In the genomic region with DNA sequence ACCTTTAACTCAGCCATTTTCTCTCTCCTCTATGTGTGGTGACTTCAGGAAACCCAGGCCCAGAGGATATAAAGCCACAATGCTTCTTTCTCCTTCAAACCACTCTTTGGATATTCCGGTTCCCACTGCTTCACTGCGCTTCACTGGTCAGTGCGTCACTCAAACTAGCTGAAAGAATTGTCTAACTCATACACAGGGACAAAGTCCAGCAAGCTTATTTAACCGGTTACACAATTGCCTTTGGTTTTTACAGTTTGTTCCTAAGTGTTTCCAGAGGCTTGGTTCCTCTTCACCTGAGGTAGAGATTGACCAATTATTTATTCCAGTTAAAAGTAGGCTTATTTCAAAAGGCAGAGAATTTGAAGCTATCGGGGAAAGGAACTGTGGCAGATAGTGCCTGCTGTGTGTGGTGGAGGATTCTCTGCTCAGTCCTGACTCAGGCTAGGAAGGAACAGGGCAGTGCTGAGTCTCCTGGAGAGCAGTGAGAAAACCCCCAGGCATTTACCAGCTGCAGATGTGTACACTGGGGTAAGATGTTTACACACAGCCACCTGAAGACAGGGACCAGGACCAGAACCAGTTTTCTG, we compare ENCODE assay signal across 1 cellular context.
A peak's percentile ranks its signal among the peaks of the same experiment; 100 is the strongest.
TF ChIP-seq lines count a peak whose summit lies in the region.

HGD (minus strand) TSS at position 145 of the 587 bp plus-strand sequence; CDS start at position 17, 128 bp downstream.

TF ChIP-seq in HepG2, 621 proteins besides CTCF, POLR2A, EP300 and RAD21 (continued from another document and continues in another):
- TF ChIP-seq AHDC1 (CRISPR knock-in tag; IDR thresholded peaks at IDR 0.05; ENCODE audit: borderline replicate concordance) (peak; percentile 85), ZC3H4 (CRISPR knock-in tag; IDR thresholded peaks at IDR 0.05; ENCODE audit: borderline replicate concordance) (no peak), KMT2B (CRISPR knock-in tag; IDR thresholded peaks at IDR 0.05) (peak; percentile 29; the same call in 1 of the 2 replicates), ZNF44 (CRISPR knock-in tag; IDR thresholded peaks at IDR 0.05) (no peak), BRF2 (CRISPR knock-in tag; IDR thresholded peaks at IDR 0.05) (0 out of 2 replicates have a peak, but pooled peaks have one; percentile 18), ZNF124 (CRISPR knock-in tag; IDR thresholded peaks at IDR 0.05) (peak; percentile 65; the same call in 1 of the 2 replicates), ARNT (IDR thresholded peaks at IDR 0.05) (no peak), NCOA2 (CRISPR knock-in tag; IDR thresholded peaks at IDR 0.05) (peak; percentile 85), NKX3-1 (CRISPR knock-in tag; IDR thresholded peaks at IDR 0.05) (no peak), ZEB1 (IDR thresholded peaks at IDR 0.05; ENCODE audit: insufficient replicate concordance, low read depth) (peak; percentile 22), HNF4A (CRISPR knock-in tag; IDR thresholded peaks at IDR 0.05) (peak; percentile 99), KLF15 (CRISPR knock-in tag; IDR thresholded peaks at IDR 0.05; ENCODE audit: borderline replicate concordance) (no peak), ATF7-NPFF (CRISPR knock-in tag; IDR thresholded peaks at IDR 0.05; ENCODE audit: low read depth) (no peak), BRCA1 (CRISPR knock-in tag; IDR thresholded peaks at IDR 0.05) (no peak), SAP130 (CRISPR knock-in tag; IDR thresholded peaks at IDR 0.05; ENCODE audit: low read depth) (peak; percentile 97), PRMT3 (CRISPR knock-in tag; IDR thresholded peaks at IDR 0.05; ENCODE audit: borderline replicate concordance, low read depth) (no peak; the same call in 1 of the 2 replicates), ZNF577 (CRISPR knock-in tag; IDR thresholded peaks at IDR 0.05; ENCODE audit: borderline replicate concordance, low read depth) (no peak), ADNP (CRISPR knock-in tag; IDR thresholded peaks at IDR 0.05) (no peak), THYN1 (CRISPR knock-in tag; IDR thresholded peaks at IDR 0.05; ENCODE audit: borderline replicate concordance, low read depth) (0 out of 2 replicates have a peak, but pooled peaks have one; percentile 12), ARID4A (CRISPR knock-in tag; IDR thresholded peaks at IDR 0.05; ENCODE audit: borderline replicate concordance) (peak; percentile 55; the same call in 1 of the 2 replicates), KLF9 (CRISPR knock-in tag; IDR thresholded peaks at IDR 0.05; ENCODE audit: low read depth) (peak; percentile 35; the same call in 1 of the 2 replicates), ZBTB14 (CRISPR knock-in tag; IDR thresholded peaks at IDR 0.05) (no peak), IRF9 (CRISPR knock-in tag; IDR thresholded peaks at IDR 0.05; ENCODE audit: borderline replicate concordance) (no peak), HNRNPL (IDR thresholded peaks at IDR 0.05; ENCODE audit: low read depth, low read length) (no peak), ZNF781 (CRISPR knock-in tag; IDR thresholded peaks at IDR 0.05; ENCODE audit: borderline replicate concordance, not compliant biosample characterization) (no peak), TBP (CRISPR knock-in tag; IDR thresholded peaks at IDR 0.05) (no peak)
- TF ChIP-seq, protein P1, sequence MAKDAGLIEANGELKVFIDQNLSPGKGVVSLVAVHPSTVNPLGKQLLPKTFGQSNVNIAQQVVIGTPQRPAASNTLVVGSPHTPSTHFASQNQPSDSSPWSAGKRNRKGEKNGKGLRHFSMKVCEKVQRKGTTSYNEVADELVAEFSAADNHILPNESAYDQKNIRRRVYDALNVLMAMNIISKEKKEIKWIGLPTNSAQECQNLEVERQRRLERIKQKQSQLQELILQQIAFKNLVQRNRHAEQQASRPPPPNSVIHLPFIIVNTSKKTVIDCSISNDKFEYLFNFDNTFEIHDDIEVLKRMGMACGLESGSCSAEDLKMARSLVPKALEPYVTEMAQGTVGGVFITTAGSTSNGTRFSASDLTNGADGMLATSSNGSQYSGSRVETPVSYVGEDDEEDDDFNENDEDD (CRISPR knock-in tag; IDR thresholded peaks at IDR 0.05; ENCODE audit: borderline replicate concordance), result peak; percentile 17; the same call in 1 of the 2 replicates
- TF ChIP-seq, protein P2, sequence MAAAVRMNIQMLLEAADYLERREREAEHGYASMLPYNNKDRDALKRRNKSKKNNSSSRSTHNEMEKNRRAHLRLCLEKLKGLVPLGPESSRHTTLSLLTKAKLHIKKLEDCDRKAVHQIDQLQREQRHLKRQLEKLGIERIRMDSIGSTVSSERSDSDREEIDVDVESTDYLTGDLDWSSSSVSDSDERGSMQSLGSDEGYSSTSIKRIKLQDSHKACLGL (CRISPR knock-in tag; IDR thresholded peaks at IDR 0.05), result no peak
- TF ChIP-seq, protein P3, sequence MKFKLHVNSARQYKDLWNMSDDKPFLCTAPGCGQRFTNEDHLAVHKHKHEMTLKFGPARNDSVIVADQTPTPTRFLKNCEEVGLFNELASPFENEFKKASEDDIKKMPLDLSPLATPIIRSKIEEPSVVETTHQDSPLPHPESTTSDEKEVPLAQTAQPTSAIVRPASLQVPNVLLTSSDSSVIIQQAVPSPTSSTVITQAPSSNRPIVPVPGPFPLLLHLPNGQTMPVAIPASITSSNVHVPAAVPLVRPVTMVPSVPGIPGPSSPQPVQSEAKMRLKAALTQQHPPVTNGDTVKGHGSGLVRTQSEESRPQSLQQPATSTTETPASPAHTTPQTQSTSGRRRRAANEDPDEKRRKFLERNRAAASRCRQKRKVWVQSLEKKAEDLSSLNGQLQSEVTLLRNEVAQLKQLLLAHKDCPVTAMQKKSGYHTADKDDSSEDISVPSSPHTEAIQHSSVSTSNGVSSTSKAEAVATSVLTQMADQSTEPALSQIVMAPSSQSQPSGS (CRISPR knock-in tag; IDR thresholded peaks at IDR 0.05), result peak; percentile 83; the same call in 1 of the 2 replicates
- TF ChIP-seq, protein P4, sequence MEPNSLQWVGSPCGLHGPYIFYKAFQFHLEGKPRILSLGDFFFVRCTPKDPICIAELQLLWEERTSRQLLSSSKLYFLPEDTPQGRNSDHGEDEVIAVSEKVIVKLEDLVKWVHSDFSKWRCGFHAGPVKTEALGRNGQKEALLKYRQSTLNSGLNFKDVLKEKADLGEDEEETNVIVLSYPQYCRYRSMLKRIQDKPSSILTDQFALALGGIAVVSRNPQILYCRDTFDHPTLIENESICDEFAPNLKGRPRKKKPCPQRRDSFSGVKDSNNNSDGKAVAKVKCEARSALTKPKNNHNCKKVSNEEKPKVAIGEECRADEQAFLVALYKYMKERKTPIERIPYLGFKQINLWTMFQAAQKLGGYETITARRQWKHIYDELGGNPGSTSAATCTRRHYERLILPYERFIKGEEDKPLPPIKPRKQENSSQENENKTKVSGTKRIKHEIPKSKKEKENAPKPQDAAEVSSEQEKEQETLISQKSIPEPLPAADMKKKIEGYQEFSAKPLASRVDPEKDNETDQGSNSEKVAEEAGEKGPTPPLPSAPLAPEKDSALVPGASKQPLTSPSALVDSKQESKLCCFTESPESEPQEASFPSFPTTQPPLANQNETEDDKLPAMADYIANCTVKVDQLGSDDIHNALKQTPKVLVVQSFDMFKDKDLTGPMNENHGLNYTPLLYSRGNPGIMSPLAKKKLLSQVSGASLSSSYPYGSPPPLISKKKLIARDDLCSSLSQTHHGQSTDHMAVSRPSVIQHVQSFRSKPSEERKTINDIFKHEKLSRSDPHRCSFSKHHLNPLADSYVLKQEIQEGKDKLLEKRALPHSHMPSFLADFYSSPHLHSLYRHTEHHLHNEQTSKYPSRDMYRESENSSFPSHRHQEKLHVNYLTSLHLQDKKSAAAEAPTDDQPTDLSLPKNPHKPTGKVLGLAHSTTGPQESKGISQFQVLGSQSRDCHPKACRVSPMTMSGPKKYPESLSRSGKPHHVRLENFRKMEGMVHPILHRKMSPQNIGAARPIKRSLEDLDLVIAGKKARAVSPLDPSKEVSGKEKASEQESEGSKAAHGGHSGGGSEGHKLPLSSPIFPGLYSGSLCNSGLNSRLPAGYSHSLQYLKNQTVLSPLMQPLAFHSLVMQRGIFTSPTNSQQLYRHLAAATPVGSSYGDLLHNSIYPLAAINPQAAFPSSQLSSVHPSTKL (CRISPR knock-in tag; IDR thresholded peaks at IDR 0.05), result peak; percentile 95
- TF ChIP-seq, protein P5, sequence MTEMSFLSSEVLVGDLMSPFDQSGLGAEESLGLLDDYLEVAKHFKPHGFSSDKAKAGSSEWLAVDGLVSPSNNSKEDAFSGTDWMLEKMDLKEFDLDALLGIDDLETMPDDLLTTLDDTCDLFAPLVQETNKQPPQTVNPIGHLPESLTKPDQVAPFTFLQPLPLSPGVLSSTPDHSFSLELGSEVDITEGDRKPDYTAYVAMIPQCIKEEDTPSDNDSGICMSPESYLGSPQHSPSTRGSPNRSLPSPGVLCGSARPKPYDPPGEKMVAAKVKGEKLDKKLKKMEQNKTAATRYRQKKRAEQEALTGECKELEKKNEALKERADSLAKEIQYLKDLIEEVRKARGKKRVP (CRISPR knock-in tag; IDR thresholded peaks at IDR 0.05), result peak in 1 of 2 experiments; percentile 86; a peak in 2 of 4 replicates
